ENCODE assay signal across 8 cellular contexts in the genomic region with DNA sequence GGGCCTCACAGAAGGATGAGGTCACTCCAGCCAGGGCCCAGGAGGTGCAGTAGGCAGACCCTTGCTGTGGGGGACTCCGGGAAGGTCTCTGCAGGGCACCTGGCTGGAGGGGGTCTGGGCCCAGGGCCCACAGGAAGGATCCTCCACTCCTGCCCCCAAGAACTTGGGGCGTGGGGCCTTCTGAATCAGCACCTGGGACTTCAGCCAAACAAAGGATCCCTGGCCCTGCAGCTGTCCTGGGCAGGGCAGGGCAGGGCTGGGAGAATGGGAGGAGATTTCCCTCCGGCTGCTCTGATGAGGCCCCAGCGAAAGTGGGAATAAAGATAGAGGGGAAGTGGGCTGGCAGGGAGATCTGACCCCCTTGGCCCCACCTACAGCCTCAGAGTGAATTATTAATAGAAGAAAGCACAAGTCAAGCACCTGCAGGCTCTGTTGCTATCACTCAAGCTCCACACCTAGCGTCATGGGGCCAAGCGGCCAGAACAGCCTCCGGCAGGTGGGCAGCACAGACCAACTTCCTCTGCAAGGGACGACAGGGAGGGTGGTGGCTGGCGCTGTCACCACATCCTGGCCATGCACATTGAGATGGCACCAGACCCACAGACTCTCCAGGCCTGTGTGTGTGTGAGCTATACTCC.
DNase-seq lines count a peak whose midpoint lies in the region; ATAC-seq, FAIRE-seq and TF ChIP-seq lines count a peak whose summit lies in the region.

No MANE protein-coding gene starts in this region.

- no peak for TF ChIP-seq CTCF in upper lobe of left lung (IDR thresholded peaks at IDR 0.05)

- H3K4me1 ChIP-seq in upper lobe of left lung, result peaks cover 20 to 43% (median 30%) of the 10 kb centered on the region in 4 donors

- no peak overlapping the region for H3K4me3 ChIP-seq in upper lobe of left lung

- no peaks in the 10 kb centered on the region for H3K9me3 ChIP-seq in upper lobe of left lung

- FAIRE-seq in GM12892 (lab: Jason Lieb, UNC), result no peak

- peak overlapping the region in 3 of 4 donors; percentile 32 to 60 (median 52) for H3K27ac ChIP-seq in upper lobe of left lung

- H3K27me3 ChIP-seq in upper lobe of left lung, result no peaks in the 10 kb centered on the region

- intact Hi-C loops in left colon (cut with DNase I, micrococcal nuclease), result no loop called here

- ATAC-seq in left colon (peak; percentile 94), upper lobe of left lung (ENCODE audit: low FRiP score in 2 of 2) (peak in 1 of 2 donors; percentile 69), HG03039 (IDR thresholded peaks at IDR 0.05; ENCODE audit: unreplicated experiment) (no peak)

- no peaks in the 10 kb centered on the region for H3K36me3 ChIP-seq in upper lobe of left lung

- peak; percentile 11 to 23 for DNase-seq in activated CD4-positive, alpha-beta T cell treated with anti-CD3 and anti-CD28 coated beads, Interleukin-2, amount 50 U/mL, for 48 hours
- no peak for DNase-seq in activated CD4-positive, alpha-beta T cell treated with anti-CD3 and anti-CD28 coated beads, Interleukin-2, amount 50 U/mL, for 4 hours
- peak; percentile 69 for DNase-seq in activated effector memory CD4-positive, alpha-beta T cell treated with anti-CD3 and anti-CD28 coated beads, Interleukin-2, amount 50 U/mL, for 16 hours
- DNase-seq in left colon (peak; percentile 67 to 68), upper lobe of left lung (peak; percentile 43 to 44), 8988T (no peak), GM12892 (ENCODE audit: insufficient read length) (no peak)

- 36 to 42% methylated on average over 2 to 9 of the region's 9 CpGs for WGBS in upper lobe of left lung, 2 donors

- TF ChIP-seq POLR2A in upper lobe of left lung (IDR thresholded peaks at IDR 0.05) (no peak), GM12892 (IDR thresholded peaks at IDR 0.05; ENCODE audit: low read depth, low read length) (no peak)

- no peak for TF ChIP-seq EP300 in upper lobe of left lung (IDR thresholded peaks at IDR 0.05)

Comparison
In these comparisons a context has a peak if more than half of its experiments do, and no peak if none do; other contexts are left out.
1. DNase-seq: peak in activated CD4-positive, alpha-beta T cell treated with anti-CD3 and anti-CD28 coated beads, Interleukin-2, amount 50 U/mL, for 48 hours (2 of 2), activated effector memory CD4-positive, alpha-beta T cell treated with anti-CD3 and anti-CD28 coated beads, Interleukin-2, amount 50 U/mL, for 16 hours (single experiment), left colon (2 of 2) and upper lobe of left lung (2 of 2); none in activated CD4-positive, alpha-beta T cell treated with anti-CD3 and anti-CD28 coated beads, Interleukin-2, amount 50 U/mL, for 4 hours (0 of 2), 8988T (single experiment) and GM12892 (single experiment).